15 cellular contexts compared by ENCODE assay signal in genomic region chr4:119139822-119140252, GRCh38. TPM values are rescaled to one million over a fixed set of nuclear protein-coding genes. Genes with fewer than 3 reads are reported as not detected.
DNase-seq lines count a peak whose midpoint lies in the region; ATAC-seq and TF ChIP-seq lines count a peak whose summit lies in the region.
"Had no signal": no experiment of that assay in that cellular context is flagged by ENCODE, and none has a peak within 500 bp of the region (broad histone marks: within the 10 kb centered on the region; RNA-seq: fewer than 3 reads in every experiment).

No MANE protein-coding gene starts in this region.

- H3K36me3 ChIP-seq in hepatocyte (replicated peaks; ENCODE audit: insufficient read depth, low read depth) (no peaks in the 10 kb centered on the region), upper lobe of left lung (no peaks in the 10 kb centered on the region), SJCRH30 (no peaks in the 10 kb centered on the region)
- H3K36me3 ChIP-seq: esophagus squamous epithelium had no signal

- peaks cover 5% of the 10 kb centered on the region for H3K4me1 ChIP-seq in hepatocyte (ENCODE audit: insufficient read depth)
- H3K4me1 ChIP-seq in upper lobe of left lung: peaks cover 2 to 13% (median 8%) of the 10 kb centered on the region in 4 donors
- peaks cover 42% of the 10 kb centered on the region for H3K4me1 ChIP-seq in SJCRH30
- H3K4me1 ChIP-seq: esophagus squamous epithelium had no signal

- H2AFZ ChIP-seq in hepatocyte: no peak overlapping the region

- ATAC-seq in stimulated activated naive CD8-positive, alpha-beta T cell treated with anti-CD3 and anti-CD28 coated beads, Interleukin-15, Interleukin-2, amounts not matched to agents 100 U/mL and 50 U/mL, for 24 hours: no peak
- ATAC-seq in T-helper 17 cell: peak; percentile 73
- ATAC-seq in upper lobe of left lung (ENCODE audit: low FRiP score in 2 of 2): no peak

- no peak overlapping the region for H3K4me3 Mint-ChIP-seq in stimulated activated naive CD8-positive, alpha-beta T cell treated with anti-CD3 and anti-CD28 coated beads, Interleukin-15, Interleukin-2, amounts not matched to agents 100 ng/mL and 50 ng/mL, for 24 hours
- H3K4me3 Mint-ChIP-seq in T-helper 17 cell: peak overlapping the region; percentile 77

- DNase-seq in stimulated activated naive CD8-positive, alpha-beta T cell treated with anti-CD3 and anti-CD28 coated beads, Interleukin-15, Interleukin-2, amounts not matched to agents 100 U/mL and 50 U/mL, for 24 hours: no peak
- DNase-seq in T-helper 17 cell (no peak), hepatocyte (ENCODE audit: low spot score) (no peak), upper lobe of left lung (no peak), SJCRH30 (no peak), EL (no peak), GM20000 (ENCODE audit: low spot score) (no peak)
- DNase-seq: activated CD4-positive, CD25-positive, alpha-beta regulatory T cell; aorta; esophagus squamous epithelium; Karpas-422; NK-92 treated with Interleukin-12 subunit alpha and Interleukin-12 subunit beta, amount 100 ng/mL, for 24 hours; stimulated activated CD8-positive, alpha-beta memory T cell treated with anti-CD3 and anti-CD28 coated beads, Interleukin-4, amount 100 ng/mL, for 48 hours had no signal

- H3K79me2 ChIP-seq in hepatocyte: no peaks in the 10 kb centered on the region

- peak overlapping the region; percentile 13 for H3K27ac Mint-ChIP-seq in stimulated activated naive CD8-positive, alpha-beta T cell treated with anti-CD3 and anti-CD28 coated beads, Interleukin-15, Interleukin-2, amounts not matched to agents 100 ng/mL and 50 ng/mL, for 24 hours
- H3K27ac Mint-ChIP-seq in T-helper 17 cell: peak overlapping the region; percentile 88

- no peak for TF ChIP-seq EP300 in upper lobe of left lung (IDR thresholded peaks at IDR 0.05)

- H3K9me3 ChIP-seq in T-helper 17 cell (ENCODE audit: control insufficient read depth, low read length, poor library complexity, severe bottlenecking) (no peaks in the 10 kb centered on the region), hepatocyte (ENCODE audit: low read depth) (no peaks in the 10 kb centered on the region), upper lobe of left lung (no peaks in the 10 kb centered on the region), SJCRH30 (replicated peaks) (no peaks in the 10 kb centered on the region)
- H3K9me3 ChIP-seq: esophagus squamous epithelium had no signal

- H3K36me3 Mint-ChIP-seq in stimulated activated naive CD8-positive, alpha-beta T cell treated with anti-CD3 and anti-CD28 coated beads, Interleukin-15, Interleukin-2, amounts not matched to agents 100 ng/mL and 50 ng/mL, for 24 hours (ENCODE audit: low read depth): no peaks in the 10 kb centered on the region
- H3K36me3 Mint-ChIP-seq in T-helper 17 cell (ENCODE audit: low read depth): no peaks in the 10 kb centered on the region

- H3K4me3 ChIP-seq in hepatocyte (no peak overlapping the region), upper lobe of left lung (no peak overlapping the region), SJCRH30 (no peak overlapping the region)
- H3K4me3 ChIP-seq: esophagus squamous epithelium had no signal

- no peaks in the 10 kb centered on the region for H3K27me3 Mint-ChIP-seq in stimulated activated naive CD8-positive, alpha-beta T cell treated with anti-CD3 and anti-CD28 coated beads, Interleukin-15, Interleukin-2, amounts not matched to agents 100 ng/mL and 50 ng/mL, for 24 hours
- no peaks in the 10 kb centered on the region for H3K27me3 Mint-ChIP-seq in T-helper 17 cell

- peaks cover 4% of the 10 kb centered on the region for H3K9me3 Mint-ChIP-seq in stimulated activated naive CD8-positive, alpha-beta T cell treated with anti-CD3 and anti-CD28 coated beads, Interleukin-15, Interleukin-2, amounts not matched to agents 100 ng/mL and 50 ng/mL, for 24 hours

- peaks cover 33% of the 10 kb centered on the region for H3K4me1 Mint-ChIP-seq in stimulated activated naive CD8-positive, alpha-beta T cell treated with anti-CD3 and anti-CD28 coated beads, Interleukin-15, Interleukin-2, amounts not matched to agents 100 ng/mL and 50 ng/mL, for 24 hours (ENCODE audit: low read depth)
- H3K4me1 Mint-ChIP-seq in T-helper 17 cell: peaks cover 40% of the 10 kb centered on the region

- H3K27ac ChIP-seq in hepatocyte (peak overlapping the region; percentile 85), upper lobe of left lung (no peak overlapping the region), SJCRH30 (no peak overlapping the region)
- H3K27ac ChIP-seq: esophagus squamous epithelium had no signal

- H3K4me2 ChIP-seq in hepatocyte: peak overlapping the region; percentile 51

- no peak for TF ChIP-seq POLR2A in upper lobe of left lung (IDR thresholded peaks at IDR 0.05)

- no peaks in the 10 kb centered on the region for H3K9me2 ChIP-seq in hepatocyte (replicated peaks; ENCODE audit: insufficient read depth)

- H4K20me1 ChIP-seq in hepatocyte (ENCODE audit: insufficient read depth, poor library complexity, severe bottlenecking): no peaks in the 10 kb centered on the region

- WGBS in hepatocyte (ENCODE audit: low lambda C conversion rate, missing lambda C conversion rate): 51% methylated on average over 2 of the region's 2 CpGs
- 12 to 22% methylated on average over 2 of the region's 2 CpGs for WGBS in upper lobe of left lung, 2 donors

- H3K27me3 ChIP-seq in hepatocyte: no peaks in the 10 kb centered on the region
- H3K27me3 ChIP-seq in upper lobe of left lung: no peaks in the 10 kb centered on the region
- H3K27me3 ChIP-seq in SJCRH30: no peaks in the 10 kb centered on the region
- H3K27me3 ChIP-seq: esophagus squamous epithelium had no signal

- TF ChIP-seq CTCF in hepatocyte (IDR thresholded peaks at IDR 0.05; ENCODE audit: poor library complexity): no peak
- no peak for TF ChIP-seq CTCF in upper lobe of left lung (IDR thresholded peaks at IDR 0.05)
- no peak for TF ChIP-seq CTCF in GM20000 (IDR thresholded peaks at IDR 0.05; ENCODE audit: extremely low read depth, missing control alignments)

RNA-seq across cellular contexts. Expression of gene MYOZ2, which starts 4.2 kb away (rescaled TPM):
- total RNA-seq in T-helper 17 cell (not detected), hepatocyte (0.10 and 0.16 TPM in 2 replicates), upper lobe of left lung (under 1 TPM in 2 of 6 donors, not detected in 4; 0.13 to 0.20 TPM)
- 0.13 TPM in 1 of 2 replicates, not detected in the other for polyA plus RNA-seq in hepatocyte
- 1.5 and 1.6 TPM in 2 replicates for total RNA-seq in SJCRH30 (2014; rRNA removed; shearing (Covaris generic))
- total RNA-seq: esophagus squamous epithelium, kidney epithelial cell had no signal
